8 cellular contexts compared by ENCODE assay signal in genomic region chr21:45128613-45129226, GRCh38. TPM values are rescaled to one million over a fixed set of nuclear protein-coding genes. Genes with fewer than 3 reads are reported as not detected.
A peak's percentile ranks its signal among the peaks of the same experiment; 100 is the strongest.
DNase-seq lines count a peak whose midpoint lies in the region; ATAC-seq lines count a peak whose summit lies in the region.

No MANE protein-coding gene starts in this region.

- peaks cover 28% of the 10 kb centered on the region for H3K4me1 Mint-ChIP-seq in central memory CD8-positive, alpha-beta T cell

- H3K27ac Mint-ChIP-seq in central memory CD8-positive, alpha-beta T cell (ENCODE audit: low read depth) = no peak overlapping the region

- H3K9me3 Mint-ChIP-seq in central memory CD8-positive, alpha-beta T cell = no peaks in the 10 kb centered on the region

- ATAC-seq in central memory CD8-positive, alpha-beta T cell (replicated peaks; ENCODE audit: extremely low read depth, poor library complexity, severe bottlenecking) = no peak
- peak; percentile 99 for ATAC-seq in left lobe of liver
- no peak for ATAC-seq in GM19467 (IDR thresholded peaks at IDR 0.05; ENCODE audit: unreplicated experiment)

- no peak overlapping the region for H3K4me3 Mint-ChIP-seq in central memory CD8-positive, alpha-beta T cell

- DNase-seq in activated gamma-delta T cell treated with Interleukin-2 at 50 U/mL for 16 hours (peak; percentile 78), activated gamma-delta T cell (lab: John Stamatoyannopoulos, UW) (no peak), NCI-H2171 treated with DMSO at 0.1 percent for 48 hours (lab: John Stamatoyannopoulos, UW) (peak; percentile 79), left lobe of liver (ENCODE audit: low spot score) (peak; percentile 76)
- DNase-seq in activated CD4-positive, CD25-positive, alpha-beta regulatory T cell treated with anti-CD3 and anti-CD28 coated beads, Interleukin-2, amount 50 U/mL, for 72 hours = peak; percentile 68
- peak; percentile 50 to 72 for DNase-seq in central memory CD8-positive, alpha-beta T cell (ENCODE audit: low spot score in 2 of 2)
- DNase-seq in stimulated activated CD4-positive, alpha-beta T cell treated with anti-CD3 and anti-CD28 coated beads, Interleukin-4, amount 100 ng/mL, for 4 hours = peak; percentile 64 to 75

- H3K36me3 Mint-ChIP-seq in central memory CD8-positive, alpha-beta T cell (ENCODE audit: insufficient read depth) = peaks cover 9% of the 10 kb centered on the region

- H3K27me3 Mint-ChIP-seq in central memory CD8-positive, alpha-beta T cell = no peaks in the 10 kb centered on the region

RNA-seq across cellular contexts. Expression of gene ADARB1, which starts 54.3 kb away (rescaled TPM):
- 9.8 TPM for total RNA-seq in left lobe of liver
